In genomic region chr13:38223093-38223492, GRCh38 we compare ENCODE assay signal across 10 cellular contexts.
DNase-seq lines count a peak whose midpoint lies in the region; ATAC-seq, FAIRE-seq and TF ChIP-seq lines count a peak whose summit lies in the region.
"Had no signal": no experiment of that assay in that cellular context is flagged by ENCODE, and none has a peak within 500 bp of the region (broad histone marks: within the 10 kb centered on the region; RNA-seq: fewer than 3 reads in every experiment).

No MANE protein-coding gene starts in this region.

- no peak overlapping the region for H3K4me3 ChIP-seq in endothelial cell of umbilical vein (replicated peaks in 1 of 3; ENCODE audit: insufficient read depth in 1 of 3, low read depth in 1 of 3, low read length in 3 of 3)

- H3K4me2 ChIP-seq in endothelial cell of umbilical vein (ENCODE audit: insufficient read depth, low read length), result no peak overlapping the region

- no peak overlapping the region for H3K9ac ChIP-seq in endothelial cell of umbilical vein (replicated peaks; ENCODE audit: extremely low read depth, insufficient read depth, low read length)

- H3K9me1 ChIP-seq in endothelial cell of umbilical vein (replicated peaks; ENCODE audit: control insufficient read depth, extremely low read depth, insufficient read depth, low read length), result no peaks in the 10 kb centered on the region

- H2AFZ ChIP-seq in endothelial cell of umbilical vein (ENCODE audit: low read depth, low read length), result no peak overlapping the region

- intact Hi-C loops in endothelial cell of umbilical vein (cut with micrococcal nuclease), result no loop called here

- no peaks in the 10 kb centered on the region for H3K9me3 ChIP-seq in endothelial cell of umbilical vein (replicated peaks; ENCODE audit: control insufficient read depth, insufficient read depth, low read length)

- POLR2A ChIA-PET in endothelial cell of umbilical vein (lab: Charles Lee), result no interaction called here

- H3K27me3 ChIP-seq in endothelial cell of umbilical vein (ENCODE audit: control insufficient read depth in 2 of 2, insufficient read depth in 2 of 2, low read length in 2 of 2), result no peaks in the 10 kb centered on the region

- BruUV-seq in endothelial cell of umbilical vein (replicated peaks; lab: Mats Ljungman, UMichigan), result no TSS peak

- ATAC-seq in HG03439 (IDR thresholded peaks at IDR 0.05; ENCODE audit: unreplicated experiment) (no peak), HG02588 (IDR thresholded peaks at IDR 0.05; ENCODE audit: unreplicated experiment) (no peak)

- H3K79me2 ChIP-seq in endothelial cell of umbilical vein (ENCODE audit: control insufficient read depth, insufficient read depth, low read length), result no peaks in the 10 kb centered on the region

- H3K36me3 ChIP-seq in endothelial cell of umbilical vein (ENCODE audit: control insufficient read depth in 2 of 2, extremely low read depth in 1 of 2, insufficient read depth in 2 of 2, low read length in 2 of 2), result no peaks in the 10 kb centered on the region

- no peaks in the 10 kb centered on the region for H4K20me1 ChIP-seq in endothelial cell of umbilical vein (replicated peaks; ENCODE audit: control insufficient read depth, extremely low read depth, insufficient read depth, low read length)

- no peak for FAIRE-seq in endothelial cell of umbilical vein (lab: Jason Lieb, UNC)
- FAIRE-seq: islet of Langerhans, RCC 7860 had no signal

- no peak for TF ChIP-seq POLR2A in endothelial cell of umbilical vein (IDR thresholded peaks at IDR 0.05; ENCODE audit: low read depth, low read length)

- CTCF ChIA-PET in endothelial cell of umbilical vein (lab: Charles Lee), result interaction anchor here (0.8 to 1.8 kb wide), 3 partner anchors 353 to 583 kb away, joined by 3 to 5 read pairs (median 3); partner anchors contain the start of gene TRPC4

- no peak for TF ChIP-seq CTCF in endothelial cell of umbilical vein (IDR thresholded peaks at IDR 0.05; ENCODE audit: extremely low read depth in 1 of 2, insufficient read depth in 1 of 2, low read depth in 1 of 2, low read length in 2 of 2)

- no peaks in the 10 kb centered on the region for H3K4me1 ChIP-seq in endothelial cell of umbilical vein (ENCODE audit: control insufficient read depth, extremely low read depth, insufficient read depth, low read length)

- dilution Hi-C loops in endothelial cell of umbilical vein (cut with MboI; ENCODE audit: extremely low pct_ligation_motif_present, low sequenced_read_pairs), result no loop called here

- H3K27ac ChIP-seq in endothelial cell of umbilical vein (ENCODE audit: insufficient read depth, low read depth, low read length), result no peak overlapping the region

- peak; percentile 3 for DNase-seq in H4 (ENCODE audit: low spot score)
- peak; percentile 47 for DNase-seq in NCI-H748 treated with DMSO at 0.1 percent for 48 hours (lab: John Stamatoyannopoulos, UW)
- DNase-seq in endothelial cell of umbilical vein (ENCODE audit: low read depth, low spot score), result peak; percentile 13
- peak; percentile 40 for DNase-seq in pons (ENCODE audit: low spot score)
- DNase-seq in UCSD-AML1 (lab: John Stamatoyannopoulos, UW; ENCODE audit: unreplicated experiment), result no peak
- DNase-seq: stimulated activated CD4-positive, alpha-beta T cell treated with anti-CD3 and anti-CD28 coated beads, Interleukin-4, amount 100 ng/mL, for 24 hours had no signal

TF ChIP-seq in endothelial cell of umbilical vein, 7 proteins besides CTCF, POLR2A, EP300 and RAD21:
- no peak for TF ChIP-seq POLR2AphosphoS5 (IDR thresholded peaks at IDR 0.05; ENCODE audit: insufficient read depth, low read depth, low read length)
- no peak for TF ChIP-seq EZH2 (IDR thresholded peaks at IDR 0.05; ENCODE audit: borderline replicate concordance, low read depth, low read length, severe bottlenecking)
- no peak for TF ChIP-seq MAX (IDR thresholded peaks at IDR 0.05; ENCODE audit: insufficient read depth, insufficient read length)
- no peak for TF ChIP-seq MYC (IDR thresholded peaks at IDR 0.05; ENCODE audit: low read depth, low read length)
- no peak for TF ChIP-seq JUN (IDR thresholded peaks at IDR 0.05; ENCODE audit: borderline replicate concordance, insufficient read depth, insufficient read length, low read depth)
- no peak for TF ChIP-seq FOS (IDR thresholded peaks at IDR 0.05; ENCODE audit: borderline replicate concordance, insufficient read depth, low read length)
- TF ChIP-seq GATA2 (IDR thresholded peaks at IDR 0.05; ENCODE audit: insufficient read depth, insufficient read length, low read depth, low read length), result no peak
